24 cellular contexts compared by ENCODE assay signal in genomic region chr18:14964002-14964401, GRCh38.
"Had no signal": no experiment of that assay in that cellular context is flagged by ENCODE, and none has a peak within 500 bp of the region (broad histone marks: within the 10 kb centered on the region; RNA-seq: fewer than 3 reads in every experiment).

No MANE protein-coding gene starts in this region.

- H3K4me1 ChIP-seq: stomach, testis, tibial artery, upper lobe of right lung, uterus had no signal

- DNase-seq: hippocampal formation; kidney glomerular epithelial cell; left cardiac atrium; midbrain; mucosa of descending colon; naive thymus-derived CD4-positive, alpha-beta T cell; ovary; right cardiac atrium; stimulated activated CD4-positive, alpha-beta T cell treated with anti-CD3 and anti-CD28 coated beads, Interleukin-12 subunit alpha, Interleukin-12 subunit beta, amount 100 ng/mL, for 4 hours; stimulated activated CD4-positive, alpha-beta T cell treated with anti-CD3 and anti-CD28 coated beads, Interleukin-15, amount 100 ng/mL, for 24 hours; stimulated activated CD4-positive, alpha-beta T cell treated with anti-CD3 and anti-CD28 coated beads, Interleukin-2, amount 100 ng/mL, for 24 hours; stimulated activated CD4-positive, alpha-beta T cell treated with anti-CD3 and anti-CD28 coated beads, Interleukin-4, amount 100 ng/mL, for 1 hour; stimulated activated naive B cell treated with anti-CD40 and anti-IgM and Interleukin-4, amounts not matched to agents 10 μg/mL and 1 μg/mL and 100 μg/mL, for 72 hours; stimulated activated naive CD8-positive, alpha-beta T cell treated with anti-CD3 and anti-CD28 coated beads, Interleukin-15, Interleukin-2, amounts not matched to agents 100 U/mL and 50 U/mL, for 24 hours; stomach; testis; tibial artery; trophoblast cell; upper lobe of right lung; uterus had no signal

- H3K36me3 ChIP-seq: ovary, stomach, tibial artery, upper lobe of right lung, uterus had no signal

- H3K27me3 ChIP-seq: ovary, stomach, testis, tibial artery, upper lobe of right lung, uterus had no signal

- ATAC-seq: left cardiac atrium; left lobe of liver; naive thymus-derived CD4-positive, alpha-beta T cell; natural killer cell treated with Interleukin-12 subunit alpha and Interleukin-12 subunit beta and Interleukin-15 and Interleukin-18, amount 100 ng/mL, for 72 hours; right cardiac atrium; sciatic nerve; stimulated activated naive B cell treated with anti-CD40 and anti-IgM and Interleukin-4, amounts not matched to agents 10 μg/mL and 1 μg/mL and 100 μg/mL, for 72 hours; stimulated activated naive CD8-positive, alpha-beta T cell treated with anti-CD3 and anti-CD28 coated beads, Interleukin-15, Interleukin-2, amounts not matched to agents 100 U/mL and 50 U/mL, for 24 hours; upper lobe of right lung had no signal

- H3K4me3 ChIP-seq: mucosa of descending colon, ovary, skin epidermis, stomach, testis, tibial artery, upper lobe of right lung, uterus had no signal

- H3K9me3 ChIP-seq: mucosa of descending colon, ovary, stomach, testis, tibial artery, upper lobe of right lung, uterus had no signal

- H3K27ac ChIP-seq: ovary, skin epidermis, stomach, testis, tibial artery, upper lobe of right lung, uterus had no signal
